Comparison of ENCODE assay signal across 34 cellular contexts in genomic region chr15:26210980-26211379, GRCh38.
"Had no signal": no experiment of that assay in that cellular context is flagged by ENCODE, and none has a peak within 500 bp of the region (broad histone marks: within the 10 kb centered on the region; RNA-seq: fewer than 3 reads in every experiment).

No MANE protein-coding gene starts in this region.

- H3K27me3 ChIP-seq: MG63 had no signal

- H3K4me3 ChIP-seq: MG63 had no signal

- H3K9me3 ChIP-seq: MG63 had no signal

- H3K36me3 ChIP-seq: MG63 had no signal

- DNase-seq: Karpas-422, Kasumi-1, KG1, MG63, MM.1S, MV-4-11, NCI-H1048, NCI-H1092, NCI-H1092 treated with DMSO at 0.1 percent for 48 hours, NCI-H1105, NCI-H1105 treated with DMSO at 0.1 percent for 48 hours, NCI-H1417, NCI-H1417 treated with DMSO at 0.1 percent for 48 hours, NCI-H1436, NCI-H1436 treated with DMSO at 0.1 percent for 48 hours, NCI-H146, NCI-H1694, NCI-H1694 treated with DMSO at 0.1 percent for 48 hours, NCI-H187, NCI-H187 treated with DMSO at 0.1 percent for 48 hours, NCI-H1930, NCI-H2029, NCI-H2029 treated with DMSO at 0.1 percent for 48 hours, NCI-H2081, NCI-H2081 treated with DMSO at 0.1 percent for 48 hours, NCI-H2107, NCI-H2171, NCI-H2171 treated with DMSO at 0.1 percent for 48 hours, NCI-H2227 treated with DMSO at 0.1 percent for 48 hours, NCI-H226, NCI-H345, NCI-H446, NCI-H446 treated with DMSO at 0.1 percent for 48 hours had no signal

- H3K27ac ChIP-seq: KMS-11 had no signal
